Comparison of ENCODE assay signal across 1 cellular context in genomic region chr1:35660581-35661473, GRCh38.
TF ChIP-seq lines count a peak whose summit lies in the region.

No MANE protein-coding gene starts in this region.

TF ChIP-seq in WTC11, 78 proteins besides CTCF, POLR2A, EP300 and RAD21 (continued from another document):
- TF ChIP-seq ZNF532 (CRISPR knock-in tag; IDR thresholded peaks at IDR 0.05; ENCODE audit: borderline replicate concordance) (no peak), CREB1 (CRISPR knock-in tag; IDR thresholded peaks at IDR 0.05) (peak; percentile 78), ESRRA (CRISPR knock-in tag; IDR thresholded peaks at IDR 0.05; ENCODE audit: borderline replicate concordance) (peak; percentile 77; the same call in 1 of the 2 replicates), SMAD3 (CRISPR knock-in tag; IDR thresholded peaks at IDR 0.05; ENCODE audit: borderline replicate concordance) (no peak), E2F5 (CRISPR knock-in tag; IDR thresholded peaks at IDR 0.05) (peak; percentile 30; the same call in 1 of the 2 replicates), ATF6 (CRISPR knock-in tag; IDR thresholded peaks at IDR 0.05) (no peak), USF2 (CRISPR knock-in tag; IDR thresholded peaks at IDR 0.05) (no peak), PRDM15 (CRISPR knock-in tag; IDR thresholded peaks at IDR 0.05) (no peak), ATF1 (CRISPR knock-in tag; IDR thresholded peaks at IDR 0.05) (no peak), OVOL2 (CRISPR knock-in tag; IDR thresholded peaks at IDR 0.05; ENCODE audit: borderline replicate concordance) (no peak), TEAD1 (CRISPR knock-in tag; IDR thresholded peaks at IDR 0.05) (peak; percentile 88; the same call in 1 of the 2 replicates), ZNF263 (CRISPR knock-in tag; IDR thresholded peaks at IDR 0.05; ENCODE audit: low read depth) (no peak), CREM (CRISPR knock-in tag; IDR thresholded peaks at IDR 0.05) (peak; percentile 72; the same call in 1 of the 2 replicates), TCF7 (CRISPR knock-in tag; IDR thresholded peaks at IDR 0.05; ENCODE audit: low read depth) (0 out of 2 replicates have a peak, but pooled peaks have one; percentile 81), E2F4 (CRISPR knock-in tag; IDR thresholded peaks at IDR 0.05; ENCODE audit: borderline replicate concordance, low read depth) (no peak), ZNF425 (CRISPR knock-in tag; conservative IDR thresholded peaks at IDR 0.05) (no peak), IRF2 (CRISPR knock-in tag; IDR thresholded peaks at IDR 0.05; ENCODE audit: borderline replicate concordance, low read depth) (no peak), TEAD4 (CRISPR knock-in tag; IDR thresholded peaks at IDR 0.05) (peak; percentile 89), SP1 (CRISPR knock-in tag; conservative IDR thresholded peaks at IDR 0.05) (peak; percentile 43; the same call in 1 of the 2 replicates), ZSCAN18 (CRISPR knock-in tag; IDR thresholded peaks at IDR 0.05) (no peak), PRRX2 (CRISPR knock-in tag; IDR thresholded peaks at IDR 0.05) (no peak), SMAD4 (CRISPR knock-in tag; IDR thresholded peaks at IDR 0.05) (peak; percentile 78; the same call in 1 of the 2 replicates), ZNF121 (CRISPR knock-in tag; IDR thresholded peaks at IDR 0.05) (0 out of 2 replicates have a peak, but pooled peaks have one; percentile 8), NR3C1 (CRISPR knock-in tag; conservative IDR thresholded peaks at IDR 0.05; ENCODE audit: low read depth) (no peak), ETV6 (CRISPR knock-in tag; IDR thresholded peaks at IDR 0.05) (0 out of 2 replicates have a peak, but pooled peaks have one; percentile 39)
